ENCODE assay signal across 30 cellular contexts in the genomic region with DNA sequence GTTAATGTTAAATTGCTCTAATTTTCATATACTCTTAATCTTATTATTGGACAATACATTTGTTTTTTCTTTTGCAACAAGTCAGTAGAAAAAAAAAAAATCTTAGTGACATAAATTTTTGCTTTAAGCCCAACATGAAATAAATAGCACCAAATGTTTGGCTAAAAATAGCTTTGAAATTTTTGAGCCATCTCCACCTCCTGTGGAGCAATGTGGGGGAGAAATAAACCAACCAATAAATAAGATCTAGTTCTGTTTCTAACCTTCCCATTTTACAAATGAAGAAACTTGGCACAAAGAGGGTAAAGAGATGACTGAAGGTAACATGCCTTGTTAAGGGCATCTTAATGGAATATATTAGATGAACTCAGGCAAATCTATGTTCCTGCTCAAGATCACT.
"Had no signal": no experiment of that assay in that cellular context is flagged by ENCODE, and none has a peak within 500 bp of the region (broad histone marks: within the 10 kb centered on the region; RNA-seq: fewer than 3 reads in every experiment).

No MANE protein-coding gene starts in this region.

- FAIRE-seq: RCC 7860 had no signal

- H2AFZ ChIP-seq: PC-9 had no signal

- H3K9me3 ChIP-seq: ascending aorta had no signal

- H3K36me3 ChIP-seq: ascending aorta, cardiac muscle cell, WERI-Rb-1 had no signal

- ATAC-seq: activated T-cell treated with anti-CD3 and anti-CD28 coated beads, Interleukin-2, amount 50 U/mL, for 72 hours; activated T-helper 17 cell treated with anti-CD3 and anti-CD28 coated beads, Interleukin-2, amount 50 U/mL, for 72 hours; Right ventricle myocardium inferior had no signal

- H3K4me1 Mint-ChIP-seq: activated CD4-positive, alpha-beta memory T cell treated with anti-CD3 and anti-CD28 coated beads, Interleukin-2, amount 10 ng/mL, durations not matched to agents 7 days and 5 days; activated naive CD8-positive, alpha-beta T cell treated with anti-CD3 and anti-CD28 coated beads for 36 hours; activated T-helper 17 cell treated with anti-CD3 and anti-CD28 coated beads, Interleukin-2, amount 50 U/mL, for 72 hours; IgD-negative memory B cell had no signal

- H3K27me3 Mint-ChIP-seq: activated CD4-positive, alpha-beta memory T cell treated with anti-CD3 and anti-CD28 coated beads, Interleukin-2, amount 10 ng/mL, durations not matched to agents 7 days and 5 days; activated naive CD8-positive, alpha-beta T cell treated with anti-CD3 and anti-CD28 coated beads for 36 hours; activated T-helper 17 cell treated with anti-CD3 and anti-CD28 coated beads, Interleukin-2, amount 50 U/mL, for 72 hours; IgD-negative memory B cell had no signal

- H3K27ac ChIP-seq: ascending aorta, cardiac muscle cell, PC-9, RWPE1, WERI-Rb-1 had no signal

- H3K4me2 ChIP-seq: PC-9 had no signal

- H3K4me3 Mint-ChIP-seq: activated CD4-positive, alpha-beta memory T cell treated with anti-CD3 and anti-CD28 coated beads, Interleukin-2, amount 10 ng/mL, durations not matched to agents 7 days and 5 days; activated naive CD8-positive, alpha-beta T cell treated with anti-CD3 and anti-CD28 coated beads for 36 hours; activated T-cell treated with anti-CD3 and anti-CD28 coated beads, Interleukin-2, amount 50 U/mL, for 72 hours; activated T-helper 17 cell treated with anti-CD3 and anti-CD28 coated beads, Interleukin-2, amount 50 U/mL, for 72 hours; IgD-negative memory B cell had no signal

- H3K4me1 ChIP-seq: ascending aorta had no signal

- H3K9me3 Mint-ChIP-seq: activated CD4-positive, alpha-beta memory T cell treated with anti-CD3 and anti-CD28 coated beads, Interleukin-2, amount 10 ng/mL, durations not matched to agents 7 days and 5 days had no signal

- H3K27me3 ChIP-seq: ascending aorta, cardiac muscle cell had no signal

- H3K4me3 ChIP-seq: ascending aorta, cardiac muscle cell, PC-9 had no signal

- H3K27ac Mint-ChIP-seq: activated CD4-positive, alpha-beta memory T cell treated with anti-CD3 and anti-CD28 coated beads, Interleukin-2, amount 10 ng/mL, durations not matched to agents 7 days and 5 days; activated naive CD8-positive, alpha-beta T cell treated with anti-CD3 and anti-CD28 coated beads for 36 hours; activated T-cell treated with anti-CD3 and anti-CD28 coated beads, Interleukin-2, amount 50 U/mL, for 72 hours; activated T-helper 17 cell treated with anti-CD3 and anti-CD28 coated beads, Interleukin-2, amount 50 U/mL, for 72 hours; IgD-negative memory B cell had no signal

- DNase-seq: activated CD4-positive, alpha-beta memory T cell treated with anti-CD3 and anti-CD28 coated beads, Interleukin-2, amount 10 ng/mL, durations not matched to agents 7 days and 5 days; activated CD4-positive, alpha-beta T cell treated with anti-CD3 and anti-CD28 coated beads for 1 hour; activated CD4-positive, alpha-beta T cell treated with anti-CD3 and anti-CD28 coated beads for 48 hours; activated CD4-positive, CD25-positive, alpha-beta regulatory T cell; activated effector memory CD4-positive, alpha-beta T cell treated with anti-CD3 and anti-CD28 coated beads, Interleukin-2, amount 50 U/mL, for 16 hours; activated naive CD4-positive, alpha-beta T cell; activated naive CD4-positive, alpha-beta T cell treated with anti-CD3 and anti-CD28 coated beads, Interleukin-2, amount 50 U/mL, for 16 hours; activated naive CD8-positive, alpha-beta T cell treated with anti-CD3 and anti-CD28 coated beads for 36 hours; activated T-cell treated with anti-CD3 and anti-CD28 coated beads, Interleukin-2, amount 50 U/mL, for 1 hour; activated T-cell treated with anti-CD3 and anti-CD28 coated beads, Interleukin-2, amount 50 U/mL, for 72 hours; amygdala; Karpas-422; KBM-7; NCI-H1105; NCI-H1436; NCI-H1694 treated with DMSO at 0.1 percent for 48 hours; NCI-H2029; NCI-H345; NCI-H524 treated with DMSO at 0.1 percent for 48 hours; NK-92 treated with Interleukin-12 subunit alpha and Interleukin-12 subunit beta, amount 100 ng/mL, for 24 hours; PC-9; T1000; WERI-Rb-1 had no signal
